ENCODE assay signal across 23 cellular contexts in genomic region chr17:45936610-45937009, GRCh38. TPM values are rescaled to one million over a fixed set of nuclear protein-coding genes. Genes with fewer than 3 reads are reported as not detected.
DNase-seq lines count a peak whose midpoint lies in the region; ATAC-seq and FAIRE-seq lines count a peak whose summit lies in the region.
"Had no signal": no experiment of that assay in that cellular context is flagged by ENCODE, and none has a peak within 500 bp of the region (broad histone marks: within the 10 kb centered on the region; RNA-seq: fewer than 3 reads in every experiment).

No MANE protein-coding gene starts in this region.

- DNase-seq in HTR-8/SVneo (ENCODE audit: insufficient read length, low spot score) = no peak
- DNase-seq in NCI-H1694 treated with DMSO at 0.1 percent for 48 hours (lab: John Stamatoyannopoulos, UW) = peak; percentile 51
- DNase-seq in NCI-H345 (lab: John Stamatoyannopoulos, UW) = peak; percentile 29
- peak; percentile 87 for DNase-seq in left lobe of liver (ENCODE audit: low spot score)
- DNase-seq in ureter (ENCODE audit: low spot score) = no peak
- no peak for DNase-seq in head of caudate nucleus
- no peak for DNase-seq in GM19238 (ENCODE audit: insufficient read length, low spot score)
- DNase-seq: activated CD4-positive, alpha-beta T cell treated with anti-CD3 and anti-CD28 coated beads, Interleukin-2, amount 50 U/mL, for 48 hours; activated naive CD4-positive, alpha-beta T cell; activated T-cell treated with anti-CD3 and anti-CD28 coated beads for 4 hours; amniotic stem cell; CD8-positive, alpha-beta memory T cell; effector CD4-positive, alpha-beta T cell; EL; GM23248; stimulated activated CD4-positive, alpha-beta T cell treated with anti-CD3 and anti-CD28 coated beads, Interleukin-1b, Interleukin-23, amount 100 ng/mL, for 48 hours; stimulated activated naive CD4-positive, alpha-beta T cell treated with Interleukin-2 at 50 U/mL for 16 hours; trophoblast cell had no signal

- peak; percentile 75 for ATAC-seq in left lobe of liver
- ATAC-seq in HG02840 (IDR thresholded peaks at IDR 0.05; ENCODE audit: low FRiP score, unreplicated experiment) = no peak
- ATAC-seq: esophagus mucosa, Right ventricle myocardium inferior, WTC11 had no signal

- peak; percentile 76 for FAIRE-seq in HTR-8/SVneo (lab: Jason Lieb, UNC)
- FAIRE-seq: GM18507 had no signal

- intact Hi-C loops in head of caudate nucleus (cut with DNase I) = no loop called here

RNA-seq across cellular contexts. Expression of gene MAPT, which starts 42.3 kb away (rescaled TPM):
- 0.83 TPM for total RNA-seq in left lobe of liver
- 6.1 TPM for total RNA-seq in ureter
- total RNA-seq: GM23248 had no signal

Comparison
In these comparisons a context has a peak if more than half of its experiments do, and no peak if none do; other contexts are left out.
1. DNase-seq: peak in NCI-H1694 treated with DMSO at 0.1 percent for 48 hours (single experiment), NCI-H345 (single experiment) and left lobe of liver (single experiment); none in HTR-8/SVneo (single experiment), ureter (single experiment), head of caudate nucleus (0 of 42) and GM19238 (single experiment).